In genomic region chr10:91856637-91857036, GRCh38 we compare ENCODE assay signal across 9 cellular contexts. TPM values are rescaled to one million over a fixed set of nuclear protein-coding genes. Genes with fewer than 3 reads are reported as not detected.
DNase-seq lines count a peak whose midpoint lies in the region; ATAC-seq and TF ChIP-seq lines count a peak whose summit lies in the region.
"Had no signal": no experiment of that assay in that cellular context is flagged by ENCODE, and none has a peak within 500 bp of the region (broad histone marks: within the 10 kb centered on the region; RNA-seq: fewer than 3 reads in every experiment).

No MANE protein-coding gene starts in this region.

- H3K4me1 ChIP-seq in mucosa of descending colon (ENCODE audit: low read depth) = no peaks in the 10 kb centered on the region

- H3K4me3 ChIP-seq in fibroblast of villous mesenchyme (ENCODE audit: low read depth, low read length) = no peak overlapping the region
- H3K4me3 ChIP-seq in mucosa of descending colon = no peak overlapping the region

- no peak for ATAC-seq in HG03139 (IDR thresholded peaks at IDR 0.05; ENCODE audit: unreplicated experiment)
- no peak for ATAC-seq in mucosa of descending colon

- TF ChIP-seq CTCF in 22Rv1 (IDR thresholded peaks at IDR 0.05) (peak; percentile 56), GM12872 (IDR thresholded peaks at IDR 0.05; ENCODE audit: insufficient read depth, low read depth, low read length) (peak; percentile 29; the same call in 1 of the 3 replicates), fibroblast of villous mesenchyme (IDR thresholded peaks at IDR 0.05; ENCODE audit: insufficient read depth, low read depth, low read length) (peak; percentile 46), mucosa of descending colon (IDR thresholded peaks at IDR 0.05) (no peak)

- peak; percentile 3 for DNase-seq in RPMI7951 (ENCODE audit: low read depth)
- peak; percentile 20 for DNase-seq in fibroblast of villous mesenchyme (ENCODE audit: low read depth)
- DNase-seq in GDM1 (lab: John Stamatoyannopoulos, UW) = no peak
- no peak for DNase-seq in NK-92 (lab: John Stamatoyannopoulos, UW; ENCODE audit: unreplicated experiment)
- DNase-seq in mucosa of descending colon = no peak
- DNase-seq: retina had no signal

- H3K27ac ChIP-seq in 22Rv1 = no peak overlapping the region

- intact Hi-C loops in mucosa of descending colon (cut with DNase I, micrococcal nuclease) = no loop called here

- no peaks in the 10 kb centered on the region for H3K36me3 ChIP-seq in mucosa of descending colon (ENCODE audit: low read depth)

- H3K9me3 ChIP-seq in mucosa of descending colon = no peaks in the 10 kb centered on the region

RNA-seq across cellular contexts. Expression of gene FGFBP3, which starts 52.6 kb away (rescaled TPM):
- total RNA-seq in RPMI7951 (2014; rRNA removed; shearing (Covaris generic)) = 0.12 and 0.20 TPM in 2 replicates
- 0.86 and 0.97 TPM in 2 replicates for total RNA-seq in fibroblast of villous mesenchyme
- 1 to 10 TPM in 2 of 3 donors, under 1 TPM in 1; 0.85 to 2.1 (median 1.0) TPM for total RNA-seq in mucosa of descending colon

RNA-seq across cellular contexts. Expression of gene TNKS2, which starts 58.4 kb away (rescaled TPM):
- total RNA-seq in RPMI7951 (2014; rRNA removed; shearing (Covaris generic)) = 16.7 and 19.2 TPM in 2 replicates
- total RNA-seq in fibroblast of villous mesenchyme (46.7 and 57.4 TPM in 2 replicates), mucosa of descending colon (10 to 100 TPM; 26.0 to 39.9 (median 26.4) TPM)

Comparison
In these comparisons a context has a peak if more than half of its experiments do, and no peak if none do; other contexts are left out.
1. DNase-seq: peak in RPMI7951 (single experiment) and fibroblast of villous mesenchyme (single experiment); none in GDM1 (single experiment), NK-92 (single experiment) and mucosa of descending colon (0 of 3).